Comparison of ENCODE assay signal across 14 cellular contexts in genomic region chr19:50870417-50871089, GRCh38. TPM values are rescaled to one million over a fixed set of nuclear protein-coding genes. Genes with fewer than 3 reads are reported as not detected.
DNase-seq lines count a peak whose midpoint lies in the region; ATAC-seq and TF ChIP-seq lines count a peak whose summit lies in the region.
"Had no signal": no experiment of that assay in that cellular context is flagged by ENCODE, and none has a peak within 500 bp of the region (broad histone marks: within the 10 kb centered on the region; RNA-seq: fewer than 3 reads in every experiment).

No MANE protein-coding gene starts in this region.

- no peak overlapping the region for H3K18ac ChIP-seq in trophoblast cell (ENCODE audit: low read length)
- no peak overlapping the region for H3K18ac ChIP-seq in mesenchymal stem cell (ENCODE audit: low read depth in 1 of 2, low read length in 2 of 2)

- H3K23ac ChIP-seq in trophoblast cell (ENCODE audit: low read length) (no peak overlapping the region), mesenchymal stem cell (ENCODE audit: low read length in 2 of 2) (no peak overlapping the region)

- H2BK5ac ChIP-seq in trophoblast cell (ENCODE audit: low read depth, low read length, poor library complexity) (no peak overlapping the region), mesenchymal stem cell (ENCODE audit: low read depth, low read length, poor library complexity, severe bottlenecking) (no peak overlapping the region)

- H3K9me3 ChIP-seq in DOHH2 (ENCODE audit: control insufficient read depth, insufficient read depth, low read length) (no peaks in the 10 kb centered on the region), trophoblast cell (ENCODE audit: insufficient read depth, low read depth, low read length) (peaks cover 3% of the 10 kb centered on the region), mesenchymal stem cell (ENCODE audit: control insufficient read depth, low read length) (no peaks in the 10 kb centered on the region), Karpas-422 (ENCODE audit: low read length) (no peaks in the 10 kb centered on the region)
- H3K9me3 ChIP-seq: uterus had no signal

- no peak overlapping the region for H3K4me3 ChIP-seq in DOHH2 (ENCODE audit: low read length)
- H3K4me3 ChIP-seq in trophoblast cell (ENCODE audit: low read depth, low read length): no peak overlapping the region
- no peak overlapping the region for H3K4me3 ChIP-seq in mesenchymal stem cell (ENCODE audit: insufficient read depth in 1 of 2, low read depth in 1 of 2, low read length in 2 of 2)
- H3K4me3 ChIP-seq in Karpas-422 (ENCODE audit: low read length): no peak overlapping the region
- H3K4me3 ChIP-seq: uterus had no signal

- TF ChIP-seq CTCF in DOHH2 (IDR thresholded peaks at IDR 0.05; ENCODE audit: low read depth, low read length, poor library complexity, severe bottlenecking) (peak; percentile 19), HFFc6 (IDR thresholded peaks at IDR 0.05) (peak; percentile 61)
- TF ChIP-seq CTCF in activated CD8-positive, alpha-beta T cell treated with anti-CD3 and anti-CD28 coated beads for 36 hours (IDR thresholded peaks at IDR 0.05): no peak

- no peak overlapping the region for H2AK5ac ChIP-seq in trophoblast cell (ENCODE audit: low read length)
- no peak overlapping the region for H2AK5ac ChIP-seq in mesenchymal stem cell (ENCODE audit: low read length, severe bottlenecking)

- H3K27ac ChIP-seq in DOHH2 (ENCODE audit: low read depth, low read length) (no peak overlapping the region), trophoblast cell (ENCODE audit: low read depth, low read length) (no peak overlapping the region), mesenchymal stem cell (ENCODE audit: low read length, poor library complexity, severe bottlenecking) (no peak overlapping the region), Karpas-422 (ENCODE audit: low read length) (no peak overlapping the region)
- H3K27ac ChIP-seq: uterus had no signal

- H3K79me2 ChIP-seq in DOHH2 (ENCODE audit: control insufficient read depth, low read length): no peaks in the 10 kb centered on the region
- no peaks in the 10 kb centered on the region for H3K79me2 ChIP-seq in trophoblast cell (ENCODE audit: control insufficient read depth, insufficient read depth, low read length, poor library complexity)
- no peaks in the 10 kb centered on the region for H3K79me2 ChIP-seq in Karpas-422 (ENCODE audit: low read length)

- ATAC-seq in activated CD8-positive, alpha-beta T cell treated with anti-CD3 and anti-CD28 coated beads for 36 hours: peak; percentile 71

- no peak overlapping the region for H2BK120ac ChIP-seq in trophoblast cell (ENCODE audit: insufficient read depth, low read length, poor library complexity)
- no peak overlapping the region for H2BK120ac ChIP-seq in mesenchymal stem cell (ENCODE audit: low read depth, low read length)

- H3K27ac Mint-ChIP-seq in HFFc6: no peak overlapping the region; the same call in 1 of the 2 replicates
- H3K27ac Mint-ChIP-seq in activated CD8-positive, alpha-beta T cell treated with anti-CD3 and anti-CD28 coated beads for 36 hours: no peak overlapping the region
- H3K27ac Mint-ChIP-seq: CD4-positive, alpha-beta T cell had no signal

- H3K4me1 ChIP-seq in DOHH2 (ENCODE audit: control insufficient read depth, low read length): no peaks in the 10 kb centered on the region
- no peaks in the 10 kb centered on the region for H3K4me1 ChIP-seq in trophoblast cell (ENCODE audit: control insufficient read depth in 1 of 2, insufficient read depth in 2 of 2, low read length in 2 of 2)
- no peaks in the 10 kb centered on the region for H3K4me1 ChIP-seq in mesenchymal stem cell (ENCODE audit: control insufficient read depth, insufficient read depth, low read depth, low read length)
- no peaks in the 10 kb centered on the region for H3K4me1 ChIP-seq in Karpas-422 (ENCODE audit: low read length)
- H3K4me1 ChIP-seq: uterus had no signal

- H3K14ac ChIP-seq in trophoblast cell (ENCODE audit: low read length) (no peak overlapping the region), mesenchymal stem cell (ENCODE audit: low read length in 2 of 2) (no peak overlapping the region)

- H3K79me1 ChIP-seq in trophoblast cell (ENCODE audit: low read length) (no peaks in the 10 kb centered on the region), mesenchymal stem cell (replicated peaks; ENCODE audit: low read length, poor library complexity, severe bottlenecking) (no peaks in the 10 kb centered on the region)

- H2BK12ac ChIP-seq in trophoblast cell (ENCODE audit: low read length) (no peak overlapping the region), mesenchymal stem cell (ENCODE audit: low read length in 2 of 2) (no peak overlapping the region)

- no peaks in the 10 kb centered on the region for H3K4me1 Mint-ChIP-seq in HFFc6 (ENCODE audit: low read depth)
- no peaks in the 10 kb centered on the region for H3K4me1 Mint-ChIP-seq in activated CD8-positive, alpha-beta T cell treated with anti-CD3 and anti-CD28 coated beads for 36 hours (ENCODE audit: low read depth)

- no peaks in the 10 kb centered on the region; the same call in 1 of the 2 replicates for H3K9me3 Mint-ChIP-seq in HFFc6
- no peaks in the 10 kb centered on the region for H3K9me3 Mint-ChIP-seq in activated CD8-positive, alpha-beta T cell treated with anti-CD3 and anti-CD28 coated beads for 36 hours
- H3K9me3 Mint-ChIP-seq: CD4-positive, alpha-beta T cell had no signal

- DNase-seq in HFFc6: no peak
- peak; percentile 61 for DNase-seq in activated CD8-positive, alpha-beta T cell treated with anti-CD3 and anti-CD28 coated beads for 36 hours
- peak; percentile 48 to 64 for DNase-seq in trophoblast cell
- no peak for DNase-seq in mesenchymal stem cell
- DNase-seq in SKM-1 treated with dmso at 0.1 percent for 144 hours (lab: John Stamatoyannopoulos, UW; ENCODE audit: unreplicated experiment): no peak
- no peak for DNase-seq in Karpas-422
- DNase-seq in activated gamma-delta T cell (lab: John Stamatoyannopoulos, UW): no peak
- DNase-seq: activated CD4-positive, alpha-beta T cell treated with anti-CD3 and anti-CD28 coated beads, Interleukin-2, amount 50 U/mL, for 1 hour; CD4-positive, alpha-beta T cell; Kasumi-1; uterus had no signal

- no peak overlapping the region for H2BK15ac ChIP-seq in mesenchymal stem cell (ENCODE audit: low read depth, poor library complexity, severe bottlenecking)

- no peak overlapping the region for H4K8ac ChIP-seq in trophoblast cell (ENCODE audit: low read depth, low read length)
- H4K8ac ChIP-seq in mesenchymal stem cell (ENCODE audit: low read length): no peak overlapping the region

- POLR2A ChIA-PET in activated CD8-positive, alpha-beta T cell treated with anti-CD3 and anti-CD28 coated beads for 36 hours (lab: Charles Lee): no interaction called here

- no peaks in the 10 kb centered on the region for H3F3A ChIP-seq in DOHH2 (ENCODE audit: control insufficient read depth, insufficient read depth)

- H3K36me3 ChIP-seq in DOHH2 (ENCODE audit: control insufficient read depth, low read length) (no peaks in the 10 kb centered on the region), trophoblast cell (ENCODE audit: control insufficient read depth in 1 of 2, insufficient read depth in 2 of 2, low read length in 2 of 2) (no peaks in the 10 kb centered on the region), mesenchymal stem cell (ENCODE audit: control insufficient read depth in 1 of 2, insufficient read depth in 2 of 2, low read depth in 1 of 2, low read length in 2 of 2) (no peaks in the 10 kb centered on the region), Karpas-422 (ENCODE audit: insufficient read depth, low read length) (no peaks in the 10 kb centered on the region)
- H3K36me3 ChIP-seq: uterus had no signal

- no peak overlapping the region for H3K4ac ChIP-seq in trophoblast cell (ENCODE audit: low read depth, low read length)
- no peak overlapping the region for H3K4ac ChIP-seq in mesenchymal stem cell (ENCODE audit: low read depth in 1 of 2, low read length in 2 of 2)

- no peak overlapping the region for H4K91ac ChIP-seq in trophoblast cell (ENCODE audit: low read depth, low read length)
- H4K91ac ChIP-seq in mesenchymal stem cell (ENCODE audit: low read length): no peak overlapping the region

- H4K20me1 ChIP-seq in DOHH2 (ENCODE audit: control insufficient read depth, insufficient read depth, low read depth, low read length) (no peaks in the 10 kb centered on the region), Karpas-422 (ENCODE audit: insufficient read depth, low read depth, low read length) (no peaks in the 10 kb centered on the region)

- H3K36me3 Mint-ChIP-seq in HFFc6 (ENCODE audit: low read depth): no peaks in the 10 kb centered on the region
- no peaks in the 10 kb centered on the region for H3K36me3 Mint-ChIP-seq in activated CD8-positive, alpha-beta T cell treated with anti-CD3 and anti-CD28 coated beads for 36 hours (ENCODE audit: low read depth)

- H3K27me3 Mint-ChIP-seq in HFFc6 (ENCODE audit: insufficient read depth): peaks cover 3% of the 10 kb centered on the region
- peaks cover 26% of the 10 kb centered on the region for H3K27me3 Mint-ChIP-seq in activated CD8-positive, alpha-beta T cell treated with anti-CD3 and anti-CD28 coated beads for 36 hours

- peak overlapping the region; percentile 42; the same call in 1 of the 2 replicates for H3K4me3 Mint-ChIP-seq in HFFc6
- no peak overlapping the region for H3K4me3 Mint-ChIP-seq in activated CD8-positive, alpha-beta T cell treated with anti-CD3 and anti-CD28 coated beads for 36 hours
- H3K4me3 Mint-ChIP-seq: CD4-positive, alpha-beta T cell had no signal

- intact Hi-C loops in activated CD8-positive, alpha-beta T cell treated with anti-CD3 and anti-CD28 coated beads for 36 hours (cut with micrococcal nuclease): no loop called here

- H3K4me2 ChIP-seq in DOHH2 (ENCODE audit: low read length): no peak overlapping the region
- H3K4me2 ChIP-seq in trophoblast cell (ENCODE audit: low read length): no peak overlapping the region
- H3K4me2 ChIP-seq in mesenchymal stem cell (ENCODE audit: low read length, poor library complexity, severe bottlenecking): no peak overlapping the region
- H3K4me2 ChIP-seq in Karpas-422 (ENCODE audit: low read depth, low read length, poor library complexity, severe bottlenecking): no peak overlapping the region

- H4K12ac ChIP-seq in trophoblast cell (ENCODE audit: low read depth, low read length): no peak overlapping the region

- CTCF ChIA-PET in activated CD8-positive, alpha-beta T cell treated with anti-CD3 and anti-CD28 coated beads for 36 hours (lab: Charles Lee): interaction anchor here (1.2 kb wide), 1 partner anchor 298 kb away, joined by 3 read pairs; no protein-coding TSS in a partner anchor

- H2AFZ ChIP-seq in trophoblast cell (ENCODE audit: insufficient read depth, low read length, poor library complexity) (no peak overlapping the region), mesenchymal stem cell (ENCODE audit: low read depth, low read length) (no peak overlapping the region), Karpas-422 (ENCODE audit: low read length) (no peak overlapping the region)

- H3K9me2 ChIP-seq in DOHH2 (replicated peaks; ENCODE audit: control insufficient read depth, low read length) (no peaks in the 10 kb centered on the region), Karpas-422 (replicated peaks; ENCODE audit: insufficient read depth, low read length) (no peaks in the 10 kb centered on the region)

- WGBS in trophoblast cell (ENCODE audit: extremely low coverage, insufficient coverage, insufficient read length): no CpG with 5 or more reads among the region's 26 CpGs
- 75% methylated on average over 25 of the region's 26 CpGs for WGBS in mesenchymal stem cell

- H3K27me3 ChIP-seq in DOHH2 (ENCODE audit: control insufficient read depth, low read length) (peaks cover 75% of the 10 kb centered on the region), trophoblast cell (ENCODE audit: insufficient read depth, low read length) (no peaks in the 10 kb centered on the region), mesenchymal stem cell (ENCODE audit: control insufficient read depth in 1 of 2, insufficient read depth in 1 of 2, low read length in 2 of 2) (peaks cover 0 to 73% of the 10 kb centered on the region in 2 experiments), Karpas-422 (ENCODE audit: low read length) (no peaks in the 10 kb centered on the region)
- H3K27me3 ChIP-seq: uterus had no signal

- H3K9ac ChIP-seq in trophoblast cell (ENCODE audit: low read length): no peak overlapping the region
- H3K9ac ChIP-seq in mesenchymal stem cell (ENCODE audit: low read length): no peak overlapping the region
- no peak overlapping the region for H3K9ac ChIP-seq in Karpas-422 (ENCODE audit: low read length)

RNA-seq across cellular contexts. Expression of gene KLK2, which starts 2.7 kb away (rescaled TPM):
- not detected for total RNA-seq in HFFc6 (2021; fragmentation: NEBNext Ultra II Directional; extraction: Animal tissue kit (Norgen Biotek cat#: 25700))
- total RNA-seq in activated CD8-positive, alpha-beta T cell treated with anti-CD3 and anti-CD28 coated beads for 36 hours: under 1 TPM; 0.51 to 0.90 TPM
- polyA plus RNA-seq in trophoblast cell (2013): not detected in 2 replicates
- not detected for polyA plus RNA-seq in mesenchymal stem cell (2013, experiment 1 of 2)
- polyA plus RNA-seq in mesenchymal stem cell (2013, experiment 2 of 2): not detected
- 0.11 and 1.8 TPM in 2 replicates for total RNA-seq in Karpas-422 (2014; rRNA removed; shearing (Covaris generic); ENCODE audit: low replicate concordance)
- total RNA-seq: CD4-positive, alpha-beta T cell; epithelial cell of proximal tubule; NCI-H460 had no signal

RNA-seq across cellular contexts. Expression of gene KLK3, which starts 15.8 kb away (rescaled TPM):
- total RNA-seq in HFFc6 (2021; fragmentation: NEBNext Ultra II Directional; extraction: Animal tissue kit (Norgen Biotek cat#: 25700)): not detected
- not detected for total RNA-seq in activated CD8-positive, alpha-beta T cell treated with anti-CD3 and anti-CD28 coated beads for 36 hours
- polyA plus RNA-seq in trophoblast cell (2013): not detected in 2 replicates
- polyA plus RNA-seq in mesenchymal stem cell (2013, experiment 1 of 2): not detected
- not detected for polyA plus RNA-seq in mesenchymal stem cell (2013, experiment 2 of 2)
- total RNA-seq in Karpas-422 (2014; rRNA removed; shearing (Covaris generic); ENCODE audit: low replicate concordance): not detected in 2 replicates
- total RNA-seq: CD4-positive, alpha-beta T cell; epithelial cell of proximal tubule; NCI-H460 had no signal

RNA-seq across cellular contexts. Expression of gene KLK15, which starts 37.2 kb away (rescaled TPM):
- total RNA-seq in HFFc6 (2021; fragmentation: NEBNext Ultra II Directional; extraction: Animal tissue kit (Norgen Biotek cat#: 25700)): not detected
- total RNA-seq in activated CD8-positive, alpha-beta T cell treated with anti-CD3 and anti-CD28 coated beads for 36 hours: not detected
- polyA plus RNA-seq in trophoblast cell (2013): 0.03 TPM in 1 of 2 replicates, not detected in the other
- not detected for polyA plus RNA-seq in mesenchymal stem cell (2013, experiment 1 of 2)
- polyA plus RNA-seq in mesenchymal stem cell (2013, experiment 2 of 2): not detected
- not detected in 2 replicates for total RNA-seq in Karpas-422 (2014; rRNA removed; shearing (Covaris generic); ENCODE audit: low replicate concordance)
- total RNA-seq: CD4-positive, alpha-beta T cell; epithelial cell of proximal tubule; NCI-H460; uterus had no signal

RNA-seq across cellular contexts. Expression of gene KLK4, which starts 40.6 kb away (rescaled TPM):
- not detected for total RNA-seq in HFFc6 (2021; fragmentation: NEBNext Ultra II Directional; extraction: Animal tissue kit (Norgen Biotek cat#: 25700))
- not detected for total RNA-seq in activated CD8-positive, alpha-beta T cell treated with anti-CD3 and anti-CD28 coated beads for 36 hours
- 0.24 and 0.30 TPM in 2 replicates for polyA plus RNA-seq in trophoblast cell (2013)
- polyA plus RNA-seq in mesenchymal stem cell (2013, experiment 1 of 2): not detected
- polyA plus RNA-seq in mesenchymal stem cell (2013, experiment 2 of 2): not detected
- not detected in 2 replicates for total RNA-seq in Karpas-422 (2014; rRNA removed; shearing (Covaris generic); ENCODE audit: low replicate concordance)
- total RNA-seq: CD4-positive, alpha-beta T cell; epithelial cell of proximal tubule; NCI-H460 had no signal

RNA-seq across cellular contexts. Expression of gene KLK1, which starts 47.0 kb away (rescaled TPM):
- total RNA-seq in HFFc6 (2021; fragmentation: NEBNext Ultra II Directional; extraction: Animal tissue kit (Norgen Biotek cat#: 25700)): not detected
- total RNA-seq in activated CD8-positive, alpha-beta T cell treated with anti-CD3 and anti-CD28 coated beads for 36 hours: under 1 TPM; 0.65 to 0.83 TPM
- 0.11 TPM in 1 of 2 replicates, not detected in the other for polyA plus RNA-seq in trophoblast cell (2013)
- polyA plus RNA-seq in mesenchymal stem cell (2013, experiment 1 of 2): 0.32 TPM
- 0.11 TPM for polyA plus RNA-seq in mesenchymal stem cell (2013, experiment 2 of 2)
- not detected in 2 replicates for total RNA-seq in Karpas-422 (2014; rRNA removed; shearing (Covaris generic); ENCODE audit: low replicate concordance)
- total RNA-seq: CD4-positive, alpha-beta T cell had no signal

Comparison
In these comparisons a context has a peak if more than half of its experiments do, and no peak if none do; other contexts are left out.
1. DNase-seq: peak in activated CD8-positive, alpha-beta T cell treated with anti-CD3 and anti-CD28 coated beads for 36 hours (single experiment) and trophoblast cell (2 of 2); none in HFFc6 (single experiment), mesenchymal stem cell (single experiment), SKM-1 treated with dmso at 0.1 percent for 144 hours (single experiment), Karpas-422 (single experiment) and activated gamma-delta T cell (single experiment).